1 cellular context compared by ENCODE assay signal in genomic region chr6:24899647-24900325, GRCh38.
TF ChIP-seq lines count a peak whose summit lies in the region.

No MANE protein-coding gene starts in this region.

TF ChIP-seq in GM23338, 12 proteins besides CTCF, POLR2A, EP300 and RAD21 (continued from another document):
- no peak for TF ChIP-seq REST (IDR thresholded peaks at IDR 0.05; ENCODE audit: unreplicated experiment)
- no peak for TF ChIP-seq EZH2 (IDR thresholded peaks at IDR 0.05; ENCODE audit: low read depth, unreplicated experiment)
- TF ChIP-seq ZNF114 (CRISPR knock-in tag; IDR thresholded peaks at IDR 0.05): no peak
- TF ChIP-seq EZH2phosphoT487 (IDR thresholded peaks at IDR 0.05; ENCODE audit: unreplicated experiment): no peak
- TF ChIP-seq ZNF331 (CRISPR knock-in tag; IDR thresholded peaks at IDR 0.05; ENCODE audit: low read depth): no peak
- no peak for TF ChIP-seq POLR2AphosphoS5 (IDR thresholded peaks at IDR 0.05; ENCODE audit: low read depth)
- no peak for TF ChIP-seq ETS1 (IDR thresholded peaks at IDR 0.05)
TF ChIP-seq in GM23338: peak in this region for 0.
